1 cellular context compared by ENCODE assay signal in genomic region chr5:132877938-132878337, GRCh38.
TF ChIP-seq lines count a peak whose summit lies in the region.

No MANE protein-coding gene starts in this region.

TF ChIP-seq in endothelial cell of umbilical vein, 7 proteins besides CTCF, POLR2A, EP300 and RAD21 (continued from another document):
- TF ChIP-seq MAX (IDR thresholded peaks at IDR 0.05; ENCODE audit: insufficient read depth, insufficient read length) = no peak
- TF ChIP-seq POLR2AphosphoS5 (IDR thresholded peaks at IDR 0.05; ENCODE audit: insufficient read depth, low read depth, low read length) = no peak
- no peak for TF ChIP-seq GATA2 (IDR thresholded peaks at IDR 0.05; ENCODE audit: insufficient read depth, insufficient read length, low read depth, low read length)
- TF ChIP-seq JUN (IDR thresholded peaks at IDR 0.05; ENCODE audit: borderline replicate concordance, insufficient read depth, insufficient read length, low read depth) = no peak
